Comparison of ENCODE assay signal across 16 cellular contexts in genomic region chr2:71043531-71044407, GRCh38. TPM values are rescaled to one million over a fixed set of nuclear protein-coding genes. Genes with fewer than 3 reads are reported as not detected.
A peak's percentile ranks its signal among the peaks of the same experiment; 100 is the strongest.
DNase-seq lines count a peak whose midpoint lies in the region; ATAC-seq, FAIRE-seq and TF ChIP-seq lines count a peak whose summit lies in the region.
"Had no signal": no experiment of that assay in that cellular context is flagged by ENCODE, and none has a peak within 500 bp of the region (broad histone marks: within the 10 kb centered on the region; RNA-seq: fewer than 3 reads in every experiment).

No MANE protein-coding gene starts in this region.

- intact Hi-C loops in activated CD8-positive, alpha-beta T cell treated with anti-CD3 and anti-CD28 coated beads for 36 hours (cut with micrococcal nuclease) = no loop called here

- peak overlapping the region; percentile 46 for H3K4me2 ChIP-seq in A549

- 46% methylated on average over 15 of the region's 36 CpGs for WGBS in A549 (ENCODE audit: missing lambda C conversion rate)

- H3K27ac ChIP-seq in A549 = no peak overlapping the region
- H3K27ac ChIP-seq in HEK293 (ENCODE audit: extremely low read depth, low read depth, low read length) = no peak overlapping the region

- no peaks in the 10 kb centered on the region for H3K36me3 ChIP-seq in HEK293 (ENCODE audit: control insufficient read depth in 2 of 2, insufficient read depth in 1 of 2, low read length in 2 of 2)

- CTCF ChIA-PET in activated CD4-positive, alpha-beta T cell treated with anti-CD3 and anti-CD28 coated beads, Interleukin-2, amount 10 ng/mL, durations not matched to agents 7 days and 5 days (lab: Charles Lee) = no interaction called here
- CTCF ChIA-PET in A549 (lab: Yijun Ruan, JAX) (no interaction called here), HEK293 (lab: Yijun Ruan, JAX) (no interaction called here)
- CTCF ChIA-PET in activated CD8-positive, alpha-beta T cell treated with anti-CD3 and anti-CD28 coated beads for 36 hours (lab: Charles Lee) = no interaction called here

- TF ChIP-seq POLR2A in A549 (IDR thresholded peaks at IDR 0.05; ENCODE audit: low read length) = no peak

- no peak for TF ChIP-seq CTCF in A549 (IDR thresholded peaks at IDR 0.05)
- no peak for TF ChIP-seq CTCF in HEK293 (tag by site-specific recombination; IDR thresholded peaks at IDR 0.05)
- no peak for TF ChIP-seq CTCF in activated CD8-positive, alpha-beta T cell treated with anti-CD3 and anti-CD28 coated beads for 36 hours (IDR thresholded peaks at IDR 0.05)

- H3K36me3 Mint-ChIP-seq in activated CD4-positive, alpha-beta T cell treated with anti-CD3 and anti-CD28 coated beads, Interleukin-2, amount 10 ng/mL, durations not matched to agents 7 days and 5 days (ENCODE audit: low read depth) = no peaks in the 10 kb centered on the region
- H3K36me3 Mint-ChIP-seq in activated CD8-positive, alpha-beta T cell treated with anti-CD3 and anti-CD28 coated beads for 36 hours (ENCODE audit: low read depth) = no peaks in the 10 kb centered on the region
- H3K36me3 Mint-ChIP-seq in effector memory CD8-positive, alpha-beta T cell (ENCODE audit: insufficient read depth) = no peaks in the 10 kb centered on the region

- H3K27ac Mint-ChIP-seq in activated CD4-positive, alpha-beta T cell treated with anti-CD3 and anti-CD28 coated beads, Interleukin-2, amount 10 ng/mL, durations not matched to agents 7 days and 5 days = no peak overlapping the region
- H3K27ac Mint-ChIP-seq in activated CD8-positive, alpha-beta T cell treated with anti-CD3 and anti-CD28 coated beads for 36 hours = no peak overlapping the region
- no peak overlapping the region for H3K27ac Mint-ChIP-seq in effector memory CD8-positive, alpha-beta T cell
- H3K27ac Mint-ChIP-seq: B cell; CD4-positive, alpha-beta T cell had no signal

- H3K9me3 ChIP-seq in A549 = no peaks in the 10 kb centered on the region
- no peaks in the 10 kb centered on the region for H3K9me3 ChIP-seq in HEK293 (ENCODE audit: control insufficient read depth, insufficient read depth, low read depth, low read length)

- no peaks in the 10 kb centered on the region for H3K4me1 Mint-ChIP-seq in activated CD4-positive, alpha-beta T cell treated with anti-CD3 and anti-CD28 coated beads, Interleukin-2, amount 10 ng/mL, durations not matched to agents 7 days and 5 days
- no peaks in the 10 kb centered on the region for H3K4me1 Mint-ChIP-seq in activated CD8-positive, alpha-beta T cell treated with anti-CD3 and anti-CD28 coated beads for 36 hours (ENCODE audit: low read depth)
- H3K4me1 Mint-ChIP-seq in effector memory CD8-positive, alpha-beta T cell (ENCODE audit: low read depth in 2 of 2) = no peaks in the 10 kb centered on the region
- H3K4me1 Mint-ChIP-seq: B cell had no signal

- H3K4me3 Mint-ChIP-seq in activated CD4-positive, alpha-beta T cell treated with anti-CD3 and anti-CD28 coated beads, Interleukin-2, amount 10 ng/mL, durations not matched to agents 7 days and 5 days = no peak overlapping the region
- H3K4me3 Mint-ChIP-seq in activated CD8-positive, alpha-beta T cell treated with anti-CD3 and anti-CD28 coated beads for 36 hours = no peak overlapping the region
- H3K4me3 Mint-ChIP-seq in effector memory CD8-positive, alpha-beta T cell = no peak overlapping the region
- H3K4me3 Mint-ChIP-seq: B cell; CD4-positive, alpha-beta T cell had no signal

- FAIRE-seq in A549 (lab: Jason Lieb, UNC) = no peak
- FAIRE-seq: GM19239, H1 had no signal

- no peaks in the 10 kb centered on the region for H3K9me3 Mint-ChIP-seq in activated CD4-positive, alpha-beta T cell treated with anti-CD3 and anti-CD28 coated beads, Interleukin-2, amount 10 ng/mL, durations not matched to agents 7 days and 5 days
- no peaks in the 10 kb centered on the region for H3K9me3 Mint-ChIP-seq in activated CD8-positive, alpha-beta T cell treated with anti-CD3 and anti-CD28 coated beads for 36 hours
- no peaks in the 10 kb centered on the region for H3K9me3 Mint-ChIP-seq in effector memory CD8-positive, alpha-beta T cell
- H3K9me3 Mint-ChIP-seq: CD4-positive, alpha-beta T cell had no signal

- H3K4me3 ChIP-seq in A549 (no peak overlapping the region), HEK293 (ENCODE audit: low read depth, low read length) (no peak overlapping the region)

- DNase-seq in activated CD4-positive, alpha-beta T cell treated with anti-CD3 and anti-CD28 coated beads, Interleukin-2, amount 10 ng/mL, durations not matched to agents 7 days and 5 days = peak; percentile 26
- DNase-seq in activated CD4-positive, alpha-beta T cell treated with anti-CD3 and anti-CD28 coated beads for 1 hour = no peak
- DNase-seq in A549 (ENCODE audit: low read depth in 1 of 2, low spot score in 1 of 2) = no peak
- peak; percentile 31 for DNase-seq in activated CD8-positive, alpha-beta T cell treated with anti-CD3 and anti-CD28 coated beads for 36 hours
- no peak for DNase-seq in NCI-H524 (lab: John Stamatoyannopoulos, UW)
- no peak for DNase-seq in effector memory CD8-positive, alpha-beta T cell
- DNase-seq: CD4-positive, alpha-beta T cell; KG1; NCI-H1105 treated with DMSO at 0.1 percent for 48 hours; NCI-H187 treated with DMSO at 0.1 percent for 48 hours had no signal

- POLR2A ChIA-PET in activated CD4-positive, alpha-beta T cell treated with anti-CD3 and anti-CD28 coated beads, Interleukin-2, amount 10 ng/mL, durations not matched to agents 7 days and 5 days (lab: Charles Lee) = no interaction called here
- POLR2A ChIA-PET in A549 (lab: Yijun Ruan, JAX) = no interaction called here
- POLR2A ChIA-PET in HEK293 (lab: Yijun Ruan, JAX) = no interaction called here
- POLR2A ChIA-PET in activated CD8-positive, alpha-beta T cell treated with anti-CD3 and anti-CD28 coated beads for 36 hours (lab: Charles Lee) = no interaction called here

- H3K27me3 Mint-ChIP-seq in activated CD4-positive, alpha-beta T cell treated with anti-CD3 and anti-CD28 coated beads, Interleukin-2, amount 10 ng/mL, durations not matched to agents 7 days and 5 days = no peaks in the 10 kb centered on the region
- H3K27me3 Mint-ChIP-seq in activated CD8-positive, alpha-beta T cell treated with anti-CD3 and anti-CD28 coated beads for 36 hours = peaks cover 6% of the 10 kb centered on the region
- H3K27me3 Mint-ChIP-seq in effector memory CD8-positive, alpha-beta T cell = peaks cover 17 to 29% of the 10 kb centered on the region in 2 donors

- no peaks in the 10 kb centered on the region for H3K4me1 ChIP-seq in A549
- no peaks in the 10 kb centered on the region for H3K4me1 ChIP-seq in HEK293 (ENCODE audit: control insufficient read depth, insufficient read depth, low read length)

- no peak for TF ChIP-seq RAD21 in A549 (conservative IDR thresholded peaks at IDR 0.05 in 1 of 2, IDR thresholded peaks at IDR 0.05 in 1 of 2)

- no peak for TF ChIP-seq EP300 in A549 (IDR thresholded peaks at IDR 0.05)

- ATAC-seq in A549 = peak; percentile 43 to 55; a peak in 3 of 6 replicates
- peak; percentile 69 for ATAC-seq in activated CD8-positive, alpha-beta T cell treated with anti-CD3 and anti-CD28 coated beads for 36 hours
- ATAC-seq in effector memory CD8-positive, alpha-beta T cell (replicated peaks) = no peak
- no peak for ATAC-seq in HG02840 (IDR thresholded peaks at IDR 0.05; ENCODE audit: low FRiP score, unreplicated experiment)
- ATAC-seq: Panc1 had no signal

TF ChIP-seq in A549, 52 proteins besides CTCF, POLR2A, EP300 and RAD21 (continues in another document):
- TF ChIP-seq BHLHE40 (IDR thresholded peaks at IDR 0.05; ENCODE audit: low read depth, low read length) (no peak), HDAC2 (IDR thresholded peaks at IDR 0.05) (no peak), TP53 (CRISPR knock-in tag; IDR thresholded peaks at IDR 0.05) (no peak), CHD2 (IDR thresholded peaks at IDR 0.05; ENCODE audit: low read length, partially characterized antibody) (no peak), RARB (CRISPR knock-in tag; IDR thresholded peaks at IDR 0.05) (no peak)

TF ChIP-seq in HEK293, 187 proteins besides CTCF, POLR2A, EP300 and RAD21 (continues in another document):
- no peak for TF ChIP-seq ZNF223 (tag by site-specific recombination; IDR thresholded peaks at IDR 0.05)

RNA-seq across cellular contexts. Expression of gene NAGK, which starts 24.7 kb away (rescaled TPM):
- 10 to 100 TPM; 81.1 to 83.6 TPM for total RNA-seq in activated CD4-positive, alpha-beta T cell treated with anti-CD3 and anti-CD28 coated beads, Interleukin-2, amount 10 ng/mL, durations not matched to agents 7 days and 5 days
- polyA plus RNA-seq in A549 (2011; rRNA removed) = 41.2 and 42.2 TPM in 2 replicates
- polyA plus RNA-seq in A549 (2012; cell fraction: cytosol; rRNA removed) = 61.5 and 66.0 TPM in 2 replicates
- polyA plus RNA-seq in A549 (2012; cell fraction: nucleus; rRNA removed) = 94.0 and 105 TPM in 2 replicates
- 93.6 to 134 TPM (median 119 TPM) in 3 replicates for polyA plus RNA-seq in A549 (2017; fragmentation: RNase III; extraction: RNeasy Plus Mini Kit Qiagen cat#74134 plus additional on column Dnase treatment)
- 35.5 and 36.3 TPM in 2 replicates for polyA minus RNA-seq in A549 (2011; rRNA and poly(A)+ RNA removed)
- total RNA-seq in activated CD8-positive, alpha-beta T cell treated with anti-CD3 and anti-CD28 coated beads for 36 hours = 10 to 100 TPM; 33.6 to 38.7 TPM

RNA-seq across cellular contexts. Expression of gene TEX261, which starts 49.1 kb away (rescaled TPM):
- total RNA-seq in activated CD4-positive, alpha-beta T cell treated with anti-CD3 and anti-CD28 coated beads, Interleukin-2, amount 10 ng/mL, durations not matched to agents 7 days and 5 days = 10 to 100 TPM; 58.2 to 69.0 TPM
- polyA plus RNA-seq in A549 (2011; rRNA removed) (87.1 and 109 TPM in 2 replicates), A549 (2017; fragmentation: RNase III; extraction: RNeasy Plus Mini Kit Qiagen cat#74134 plus additional on column Dnase treatment) (71.3 to 76.3 TPM (median 73.6 TPM) in 3 replicates)
- 82.2 and 86.0 TPM in 2 replicates for polyA plus RNA-seq in A549 (2012; cell fraction: cytosol; rRNA removed)
- polyA plus RNA-seq in A549 (2012; cell fraction: nucleus; rRNA removed) = 52.7 and 65.2 TPM in 2 replicates
- polyA minus RNA-seq in A549 (2011; rRNA and poly(A)+ RNA removed) = 115 and 136 TPM in 2 replicates
- 10 to 100 TPM; 38.8 to 39.9 TPM for total RNA-seq in activated CD8-positive, alpha-beta T cell treated with anti-CD3 and anti-CD28 coated beads for 36 hours

Comparison
In these comparisons a context has a peak if more than half of its experiments do, and no peak if none do; other contexts are left out.
1. DNase-seq: peak in activated CD4-positive, alpha-beta T cell treated with anti-CD3 and anti-CD28 coated beads, Interleukin-2, amount 10 ng/mL, durations not matched to agents 7 days and 5 days (single experiment) and activated CD8-positive, alpha-beta T cell treated with anti-CD3 and anti-CD28 coated beads for 36 hours (single experiment); none in activated CD4-positive, alpha-beta T cell treated with anti-CD3 and anti-CD28 coated beads for 1 hour (single experiment), A549 (0 of 2), NCI-H524 (0 of 2) and effector memory CD8-positive, alpha-beta T cell (0 of 3).
2. ATAC-seq: peak in A549 (2 of 2) and activated CD8-positive, alpha-beta T cell treated with anti-CD3 and anti-CD28 coated beads for 36 hours (single experiment); none in effector memory CD8-positive, alpha-beta T cell (single experiment) and HG02840 (single experiment).